ENCODE assay signal across 18 cellular contexts in the genomic region with DNA sequence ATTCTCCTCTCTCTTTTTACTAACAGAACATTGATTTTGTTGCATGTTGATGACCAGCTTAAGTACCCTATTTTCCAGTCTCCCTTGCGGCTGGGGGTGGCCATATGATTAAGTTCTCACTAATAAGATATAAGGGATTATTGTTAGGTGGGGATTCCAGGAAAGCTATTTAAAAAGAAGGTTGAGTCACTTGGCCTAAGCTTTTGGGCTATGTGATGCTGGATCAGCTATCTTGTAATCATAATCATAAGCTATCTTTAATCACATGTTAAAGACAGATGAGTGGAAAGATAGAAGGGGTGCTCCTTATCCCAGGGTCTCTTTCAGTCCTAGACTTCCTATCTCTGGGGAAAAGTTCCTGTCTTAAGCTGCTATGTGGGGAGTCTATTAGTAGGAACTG. TPM values are rescaled to one million over a fixed set of nuclear protein-coding genes. Genes with fewer than 3 reads are reported as not detected.
"Had no signal": no experiment of that assay in that cellular context is flagged by ENCODE, and none has a peak within 500 bp of the region (broad histone marks: within the 10 kb centered on the region; RNA-seq: fewer than 3 reads in every experiment).

No MANE protein-coding gene starts in this region.

- H3K4me2 ChIP-seq: neural progenitor cell had no signal

- H3K9me3 ChIP-seq: body of pancreas, colonic mucosa, heart left ventricle, lower lobe of right lung, transverse colon had no signal

- H3K36me3 ChIP-seq: colonic mucosa, heart left ventricle, lower lobe of right lung, neural progenitor cell, transverse colon had no signal

- DNase-seq: activated CD4-positive, alpha-beta T cell treated with anti-CD3 and anti-CD28 coated beads, Interleukin-2, amount 10 ng/mL, durations not matched to agents 24 days and 14 days; activated CD4-positive, CD25-positive, alpha-beta regulatory T cell; activated CD8-positive, alpha-beta memory T cell treated with anti-CD3 and anti-CD28 coated beads, Interleukin-2, amount 50 U/mL, for 4 hours; activated CD8-positive, alpha-beta T cell treated with anti-CD3 and anti-CD28 coated beads, Interleukin-2, amount 10 ng/mL, durations not matched to agents 7 days and 5 days; activated gamma-delta T cell; activated T-cell treated with anti-CD3 and anti-CD28 coated beads, Interleukin-2, amount 50 U/mL, for 48 hours; amygdala; body of pancreas; central memory CD4-positive, alpha-beta T cell; colonic mucosa; heart left ventricle; immature natural killer cell; lower lobe of right lung; naive B cell; T-helper 2 cell; transverse colon had no signal

- H2AFZ ChIP-seq: neural progenitor cell had no signal

- ATAC-seq: activated CD8-positive, alpha-beta T cell treated with anti-CD3 and anti-CD28 coated beads, Interleukin-2, amount 10 ng/mL, durations not matched to agents 7 days and 5 days; body of pancreas; lower lobe of right lung; stimulated activated effector memory CD8-positive, alpha-beta T cell treated with anti-CD3 and anti-CD28 coated beads, Interleukin-12 subunit alpha, Interleukin-12 subunit beta, amount 100 ng/mL, for 72 hours had no signal

- H3K4me3 ChIP-seq: body of pancreas, colonic mucosa, heart left ventricle, lower lobe of right lung, neural progenitor cell, transverse colon had no signal

- H3K9ac ChIP-seq: neural progenitor cell had no signal

- H3K27ac ChIP-seq: colonic mucosa, heart left ventricle, lower lobe of right lung, neural progenitor cell, transverse colon had no signal

- H3K4me1 ChIP-seq: colonic mucosa had no signal

- H3K27me3 ChIP-seq: body of pancreas, colonic mucosa, heart left ventricle, neural progenitor cell, transverse colon had no signal

RNA-seq across cellular contexts. Expression of gene CGNL1, which starts 59.9 kb away (rescaled TPM):
- total RNA-seq: activated CD4-positive, alpha-beta T cell treated with anti-CD3 and anti-CD28 coated beads, Interleukin-2, amount 10 ng/mL, durations not matched to agents 24 days and 14 days; activated CD8-positive, alpha-beta T cell treated with anti-CD3 and anti-CD28 coated beads, Interleukin-2, amount 10 ng/mL, durations not matched to agents 7 days and 5 days had no signal
- polyA plus RNA-seq: immature natural killer cell had no signal
